28 cellular contexts compared by ENCODE assay signal in the genomic region with DNA sequence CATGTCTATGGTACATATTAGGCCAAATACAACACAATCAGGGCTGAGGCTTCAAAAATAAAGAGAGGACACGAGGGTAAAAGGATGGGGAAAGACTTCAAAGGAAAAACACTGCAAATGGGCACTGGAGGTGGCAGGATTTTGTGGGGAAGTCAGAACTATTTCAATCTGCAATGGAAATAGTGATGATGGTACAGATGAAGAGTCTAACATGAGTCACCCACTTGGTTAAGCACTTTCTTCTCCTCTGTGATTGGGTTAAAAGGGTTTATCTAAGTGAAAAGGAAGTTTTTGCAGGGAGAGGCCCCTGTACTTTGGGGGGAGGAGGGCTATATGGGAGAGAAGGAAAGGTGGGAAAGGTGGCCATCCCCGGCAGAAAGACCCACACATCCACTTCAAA. TPM values are rescaled to one million over a fixed set of nuclear protein-coding genes. Genes with fewer than 3 reads are reported as not detected.
DNase-seq lines count a peak whose midpoint lies in the region; ATAC-seq and TF ChIP-seq lines count a peak whose summit lies in the region.
"Had no signal": no experiment of that assay in that cellular context is flagged by ENCODE, and none has a peak within 500 bp of the region (broad histone marks: within the 10 kb centered on the region; RNA-seq: fewer than 3 reads in every experiment).

No MANE protein-coding gene starts in this region.

- H4K20me1 ChIP-seq in GM23248 (ENCODE audit: insufficient read depth) (no peaks in the 10 kb centered on the region), osteoblast (ENCODE audit: insufficient read depth, low read length) (no peaks in the 10 kb centered on the region)
- H4K20me1 ChIP-seq: BLaER1 had no signal

- DNase-seq in GM23248 (peak; percentile 4), RKO (ENCODE audit: low spot score) (peak; percentile 13), osteoblast (ENCODE audit: insufficient read length, low spot score, missing footprints) (peak; percentile 59), inferior parietal cortex (ENCODE audit: extremely low spot score) (no peak), iPS-NIHi11 (ENCODE audit: low spot score) (no peak), breast epithelium (ENCODE audit: low spot score in 2 of 2) (no peak)
- DNase-seq: 8988T; ACHN; BE2C; C1 segment of cervical spinal cord; CD4-positive, alpha-beta memory T cell; CD4-positive, CD25-positive, alpha-beta regulatory T cell; CD8-positive, alpha-beta memory T cell; COR-L47; DMS 273 treated with DMSO at 0.1 percent for 48 hours; DMS153; DMS53; DMS79; DND-41; EL; GDM1 had no signal

- H2AFZ ChIP-seq in GM23248 (no peak overlapping the region), osteoblast (ENCODE audit: low read length) (no peak overlapping the region)

- H3K4me1 ChIP-seq in GM23248 (ENCODE audit: insufficient read depth): no peaks in the 10 kb centered on the region
- no peaks in the 10 kb centered on the region for H3K4me1 ChIP-seq in HEK293 (ENCODE audit: control insufficient read depth, insufficient read depth, low read length)
- peaks cover 3% of the 10 kb centered on the region for H3K4me1 ChIP-seq in osteoblast (ENCODE audit: insufficient read depth, low read length)
- H3K4me1 ChIP-seq in breast epithelium: no peaks in the 10 kb centered on the region
- H3K4me1 ChIP-seq: BE2C had no signal

- no peak overlapping the region for H3K9ac ChIP-seq in GM23248
- H3K9ac ChIP-seq: BLaER1 had no signal

- no peak for ATAC-seq in esophagus mucosa
- ATAC-seq: GM12878 had no signal

- H3K36me3 ChIP-seq in GM23248 (ENCODE audit: low read depth): no peaks in the 10 kb centered on the region
- no peaks in the 10 kb centered on the region for H3K36me3 ChIP-seq in HEK293 (ENCODE audit: control insufficient read depth in 2 of 2, insufficient read depth in 1 of 2, low read length in 2 of 2)
- no peaks in the 10 kb centered on the region for H3K36me3 ChIP-seq in osteoblast (ENCODE audit: insufficient read depth, low read length)
- H3K36me3 ChIP-seq in breast epithelium: no peaks in the 10 kb centered on the region
- H3K36me3 ChIP-seq: BE2C, BLaER1 had no signal

- H3K27me3 ChIP-seq in GM23248 (replicated peaks; ENCODE audit: insufficient read depth) (peaks cover 25% of the 10 kb centered on the region), osteoblast (ENCODE audit: insufficient read depth, low read length) (peaks cover 21% of the 10 kb centered on the region), breast epithelium (peaks cover 0 to 20% of the 10 kb centered on the region in 2 donors)
- H3K27me3 ChIP-seq: BLaER1 had no signal

- CTCF ChIA-PET in HEK293 (lab: Yijun Ruan, JAX): no interaction called here

- intact Hi-C loops in breast epithelium (cut with DNase I; ENCODE audit: low total_unique reads): no loop called here

- H3K4me3 ChIP-seq in GM23248 (no peak overlapping the region), HEK293 (ENCODE audit: low read depth, low read length) (no peak overlapping the region), osteoblast (ENCODE audit: insufficient read depth, low read length) (no peak overlapping the region), breast epithelium (no peak overlapping the region)
- H3K4me3 ChIP-seq: BLaER1, GM12878 had no signal

- in situ Hi-C loops in GM23248 (cut with MboI): no loop called here

- H3K27ac ChIP-seq in GM23248 (no peak overlapping the region), HEK293 (ENCODE audit: extremely low read depth, low read depth, low read length) (no peak overlapping the region), osteoblast (ENCODE audit: low read depth, low read length) (no peak overlapping the region), breast epithelium (no peak overlapping the region)
- H3K27ac ChIP-seq: BLaER1 had no signal

- no peaks in the 10 kb centered on the region for H3F3A ChIP-seq in GM23248 (ENCODE audit: insufficient read depth)

- POLR2A ChIA-PET in HEK293 (lab: Yijun Ruan, JAX): no interaction called here

- no peak for TF ChIP-seq CTCF in HEK293 (tag by site-specific recombination; IDR thresholded peaks at IDR 0.05)
- no peak for TF ChIP-seq CTCF in osteoblast (IDR thresholded peaks at IDR 0.05; ENCODE audit: extremely low read depth, low read depth, low read length)
- no peak for TF ChIP-seq CTCF in breast epithelium (IDR thresholded peaks at IDR 0.05)

- no peaks in the 10 kb centered on the region for H3K79me2 ChIP-seq in GM23248 (ENCODE audit: insufficient read depth)
- no peaks in the 10 kb centered on the region for H3K79me2 ChIP-seq in osteoblast (ENCODE audit: insufficient read depth, low read length)

- H3K4me2 ChIP-seq in GM23248 (ENCODE audit: unreplicated experiment) (no peak overlapping the region), osteoblast (ENCODE audit: insufficient read depth, low read length) (no peak overlapping the region)
- H3K4me2 ChIP-seq: BLaER1 had no signal

- no peak for TF ChIP-seq POLR2A in breast epithelium (IDR thresholded peaks at IDR 0.05)

- 14 to 21% methylated on average over 2 of the region's 2 CpGs for WGBS in GM23248 (ENCODE audit: low coverage in 1 of 2, low lambda C conversion rate in 2 of 2, missing lambda C conversion rate in 2 of 2), 2 experiments

- H3K9me3 ChIP-seq in GM23248 (ENCODE audit: low read depth) (no peaks in the 10 kb centered on the region), HEK293 (ENCODE audit: control insufficient read depth, insufficient read depth, low read depth, low read length) (no peaks in the 10 kb centered on the region), osteoblast (ENCODE audit: low read depth, low read length) (no peaks in the 10 kb centered on the region), breast epithelium (no peaks in the 10 kb centered on the region)
- H3K9me3 ChIP-seq: BE2C had no signal

- H3K9me2 ChIP-seq in GM23248 (ENCODE audit: insufficient read depth): no peaks in the 10 kb centered on the region

TF ChIP-seq in HEK293, 187 proteins besides CTCF, POLR2A, EP300 and RAD21:
- TF ChIP-seq, protein P1, sequence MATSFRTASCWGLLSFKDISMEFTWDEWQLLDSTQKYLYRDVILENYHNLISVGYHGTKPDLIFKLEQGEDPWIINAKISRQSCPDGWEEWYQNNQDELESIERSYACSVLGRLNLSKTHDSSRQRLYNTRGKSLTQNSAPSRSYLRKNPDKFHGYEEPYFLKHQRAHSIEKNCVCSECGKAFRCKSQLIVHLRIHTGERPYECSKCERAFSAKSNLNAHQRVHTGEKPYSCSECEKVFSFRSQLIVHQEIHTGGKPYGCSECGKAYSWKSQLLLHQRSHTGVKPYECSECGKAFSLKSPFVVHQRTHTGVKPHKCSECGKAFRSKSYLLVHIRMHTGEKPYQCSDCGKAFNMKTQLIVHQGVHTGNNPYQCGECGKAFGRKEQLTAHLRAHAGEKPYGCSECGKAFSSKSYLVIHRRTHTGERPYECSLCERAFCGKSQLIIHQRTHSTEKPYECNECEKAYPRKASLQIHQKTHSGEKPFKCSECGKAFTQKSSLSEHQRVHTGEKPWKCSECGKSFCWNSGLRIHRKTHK (tag by site-specific recombination; IDR thresholded peaks at IDR 0.05): no peak
- TF ChIP-seq, protein P2, sequence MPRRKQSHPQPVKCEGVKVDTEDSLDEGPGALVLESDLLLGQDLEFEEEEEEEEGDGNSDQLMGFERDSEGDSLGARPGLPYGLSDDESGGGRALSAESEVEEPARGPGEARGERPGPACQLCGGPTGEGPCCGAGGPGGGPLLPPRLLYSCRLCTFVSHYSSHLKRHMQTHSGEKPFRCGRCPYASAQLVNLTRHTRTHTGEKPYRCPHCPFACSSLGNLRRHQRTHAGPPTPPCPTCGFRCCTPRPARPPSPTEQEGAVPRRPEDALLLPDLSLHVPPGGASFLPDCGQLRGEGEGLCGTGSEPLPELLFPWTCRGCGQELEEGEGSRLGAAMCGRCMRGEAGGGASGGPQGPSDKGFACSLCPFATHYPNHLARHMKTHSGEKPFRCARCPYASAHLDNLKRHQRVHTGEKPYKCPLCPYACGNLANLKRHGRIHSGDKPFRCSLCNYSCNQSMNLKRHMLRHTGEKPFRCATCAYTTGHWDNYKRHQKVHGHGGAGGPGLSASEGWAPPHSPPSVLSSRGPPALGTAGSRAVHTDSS (tag by site-specific recombination; IDR thresholded peaks at IDR 0.05): peak; percentile 72

RNA-seq across cellular contexts. Expression of a gene that starts 4.5 kb away (rescaled TPM):
- total RNA-seq in GM23248 (2014; rRNA removed; shearing (Covaris generic)): not detected in 2 replicates
- 0.06 TPM in 1 of 2 replicates, not detected in the other for polyA plus RNA-seq in GM23248 (2016; fragmentation: Nextera tagmentation; extraction: Ambion mirVana)
- total RNA-seq in osteoblast (under 0.01 and 0.29 TPM in 2 replicates), esophagus mucosa (not detected), breast epithelium (under 1 TPM in 2 of 3 donors, not detected in 1; under 0.01 to 0.16 TPM)
- total RNA-seq: A673; CD4-positive, alpha-beta memory T cell; CD4-positive, CD25-positive, alpha-beta regulatory T cell; CD8-positive, alpha-beta memory T cell; G401; GM12878 had no signal
- polyA plus RNA-seq: CD14-positive monocyte; CD4-positive, alpha-beta memory T cell; CD4-positive, CD25-positive, alpha-beta regulatory T cell; CD8-positive, alpha-beta memory T cell; GM12878 had no signal

Comparison
In these comparisons a context has a peak if more than half of its experiments do, and no peak if none do; other contexts are left out.
1. DNase-seq: peak in GM23248 (single experiment), RKO (single experiment) and osteoblast (single experiment); none in inferior parietal cortex (single experiment), iPS-NIHi11 (single experiment) and breast epithelium (0 of 2).